ENCODE assay signal across 10 cellular contexts in genomic region chr21:34813266-34813886, GRCh38.
DNase-seq lines count a peak whose midpoint lies in the region; TF ChIP-seq lines count a peak whose summit lies in the region.
"Had no signal": no experiment of that assay in that cellular context is flagged by ENCODE, and none has a peak within 500 bp of the region (broad histone marks: within the 10 kb centered on the region; RNA-seq: fewer than 3 reads in every experiment).

No MANE protein-coding gene starts in this region.

- no peaks in the 10 kb centered on the region for H3K9me2 ChIP-seq in GM23248 (ENCODE audit: insufficient read depth)

- H3K79me2 ChIP-seq in GM23248 (ENCODE audit: insufficient read depth): peaks cover 62% of the 10 kb centered on the region
- peaks cover 17% of the 10 kb centered on the region for H3K79me2 ChIP-seq in smooth muscle cell (ENCODE audit: low read depth)

- TF ChIP-seq EP300 in ovary (IDR thresholded peaks at IDR 0.05): no peak

- H2AFZ ChIP-seq in GM23248 (no peak overlapping the region), smooth muscle cell (ENCODE audit: low read depth) (no peak overlapping the region)

- CTCF ChIA-PET in RWPE1 (lab: Yijun Ruan, JAX): interaction anchor here (0.6 to 0.7 kb wide), 2 partner anchors 26 to 1945 kb away, joined by 4 read pairs; no protein-coding TSS in a partner anchor

- peak overlapping the region; percentile 100 for H3K27ac ChIP-seq in GM23248
- H3K27ac ChIP-seq in RWPE1: peak overlapping the region; percentile 99
- H3K27ac ChIP-seq in epithelial cell of prostate: peak overlapping the region; percentile 100
- peak overlapping the region; percentile 100 for H3K27ac ChIP-seq in smooth muscle cell (ENCODE audit: low read depth)
- no peak overlapping the region for H3K27ac ChIP-seq in ovary

- H4K20me1 ChIP-seq in GM23248 (ENCODE audit: insufficient read depth) (no peaks in the 10 kb centered on the region), smooth muscle cell (ENCODE audit: low read depth) (peaks cover 99% of the 10 kb centered on the region)

- peaks cover 30% of the 10 kb centered on the region for H3K36me3 ChIP-seq in GM23248 (ENCODE audit: low read depth)
- H3K36me3 ChIP-seq in smooth muscle cell (ENCODE audit: low read depth): no peaks in the 10 kb centered on the region
- H3K36me3 ChIP-seq in ovary: no peaks in the 10 kb centered on the region

- intact Hi-C loops in ovary (cut with DNase I): no loop called here

- H3K9me3 ChIP-seq in GM23248 (ENCODE audit: low read depth) (no peaks in the 10 kb centered on the region), smooth muscle cell (replicated peaks; ENCODE audit: low read depth) (no peaks in the 10 kb centered on the region), ovary (no peaks in the 10 kb centered on the region)
- H3K9me3 ChIP-seq: spleen had no signal

- TF ChIP-seq CTCF in RWPE1 (conservative IDR thresholded peaks at IDR 0.05; ENCODE audit: low read depth) (no peak), smooth muscle cell (IDR thresholded peaks at IDR 0.05; ENCODE audit: borderline replicate concordance, insufficient read depth, poor library complexity, severe bottlenecking) (no peak), ovary (IDR thresholded peaks at IDR 0.05) (no peak)

- H3K4me2 ChIP-seq in GM23248 (ENCODE audit: unreplicated experiment) (peak overlapping the region; percentile 57), smooth muscle cell (peak overlapping the region; percentile 64)

- H3K4me3 ChIP-seq in GM23248 (no peak overlapping the region), smooth muscle cell (no peak overlapping the region), ovary (no peak overlapping the region)
- H3K4me3 ChIP-seq: spleen had no signal

- in situ Hi-C loops in GM23248 (cut with MboI): no loop called here

- 84 to 93% methylated on average over 10 of the region's 10 CpGs for WGBS in GM23248 (ENCODE audit: low coverage in 1 of 2, low lambda C conversion rate in 2 of 2, missing lambda C conversion rate in 2 of 2), 2 experiments
- WGBS in smooth muscle cell (ENCODE audit: low lambda C conversion rate): 67% methylated on average over 10 of the region's 10 CpGs
- WGBS in ovary, 3 donors: 96 to 97% (median 97%) methylated on average over 10 of the region's 10 CpGs

- peak; percentile 78 for DNase-seq in GM23248
- peak; percentile 90 for DNase-seq in RWPE1 (ENCODE audit: low spot score)
- DNase-seq in epithelial cell of prostate (ENCODE audit: low read depth, low spot score): peak; percentile 98
- DNase-seq in smooth muscle cell (lab: John Stamatoyannopoulos, UW; ENCODE audit: unreplicated experiment): no peak
- no peak for DNase-seq in ovary
- DNase-seq in GM19238 (ENCODE audit: insufficient read length, low spot score): no peak
- DNase-seq in mucosa of gallbladder (ENCODE audit: low spot score): no peak
- DNase-seq: islet precursor cell, NCI-H1105, spleen had no signal

- peak overlapping the region; percentile 66 for H3K9ac ChIP-seq in GM23248
- peak overlapping the region; percentile 46 for H3K9ac ChIP-seq in smooth muscle cell (ENCODE audit: low read depth)

- H3K27me3 ChIP-seq in GM23248 (replicated peaks; ENCODE audit: insufficient read depth) (no peaks in the 10 kb centered on the region), smooth muscle cell (ENCODE audit: low read depth) (no peaks in the 10 kb centered on the region), ovary (no peaks in the 10 kb centered on the region)
- H3K27me3 ChIP-seq: spleen had no signal

- H3F3A ChIP-seq in GM23248 (ENCODE audit: insufficient read depth) (peaks cover 99% of the 10 kb centered on the region), smooth muscle cell (ENCODE audit: low read depth) (peaks cover 81% of the 10 kb centered on the region)

- POLR2A ChIA-PET in RWPE1 (lab: Yijun Ruan, JAX; ENCODE audit: low non-redundant PET): interaction anchor here (1.0 kb wide), 1 partner anchor 10 kb away, joined by 3 read pairs; no protein-coding TSS in a partner anchor

- H3K4me1 ChIP-seq in GM23248 (ENCODE audit: insufficient read depth) (peaks cover 73% of the 10 kb centered on the region), smooth muscle cell (ENCODE audit: low read depth) (peaks cover 28% of the 10 kb centered on the region), ovary (ENCODE audit: insufficient read depth) (peaks cover 6% of the 10 kb centered on the region)

- TF ChIP-seq POLR2A in ovary (IDR thresholded peaks at IDR 0.05): no peak

Comparison
In these comparisons a context has a peak if more than half of its experiments do, and no peak if none do; other contexts are left out.
1. DNase-seq: peak in GM23248 (single experiment), RWPE1 (single experiment) and epithelial cell of prostate (single experiment); none in smooth muscle cell (single experiment), ovary (0 of 5), GM19238 (single experiment) and mucosa of gallbladder (single experiment).
2. H3K27ac ChIP-seq: peak in GM23248 (single experiment), RWPE1 (single experiment), epithelial cell of prostate (single experiment) and smooth muscle cell (single experiment); none in ovary (0 of 2).